11 cellular contexts compared by ENCODE assay signal in genomic region chr13:36131931-36132297, GRCh38. TPM values are rescaled to one million over a fixed set of nuclear protein-coding genes. Genes with fewer than 3 reads are reported as not detected.
A peak's percentile ranks its signal among the peaks of the same experiment; 100 is the strongest.
DNase-seq lines count a peak whose midpoint lies in the region; TF ChIP-seq lines count a peak whose summit lies in the region.
"Had no signal": no experiment of that assay in that cellular context is flagged by ENCODE, and none has a peak within 500 bp of the region (broad histone marks: within the 10 kb centered on the region; RNA-seq: fewer than 3 reads in every experiment).

No MANE protein-coding gene starts in this region.

- H3K27ac ChIP-seq in mucosa of rectum (ENCODE audit: low read depth in 2 of 2, low read length in 2 of 2) = peak overlapping the region in 1 of 2 donors; percentile 69
- peak overlapping the region; percentile 83 for H3K27ac ChIP-seq in suprapubic skin

- no peak overlapping the region for H3K9ac ChIP-seq in mucosa of rectum (ENCODE audit: low read depth in 1 of 2, low read length in 2 of 2)

- H3K4me1 ChIP-seq in mucosa of rectum (ENCODE audit: control insufficient read depth in 2 of 2, insufficient read depth in 2 of 2, low read length in 2 of 2) (no peaks in the 10 kb centered on the region), suprapubic skin (peaks cover 13% of the 10 kb centered on the region)

- no peak for TF ChIP-seq EP300 in suprapubic skin (IDR thresholded peaks at IDR 0.05)

- H3K27me3 ChIP-seq in mucosa of rectum (ENCODE audit: control insufficient read depth in 2 of 2, insufficient read depth in 2 of 2, low read length in 2 of 2) (peaks cover 0 to 4% of the 10 kb centered on the region in 2 donors), suprapubic skin (peaks cover 26% of the 10 kb centered on the region)

- TF ChIP-seq CTCF in fibroblast of mammary gland (conservative IDR thresholded peaks at IDR 0.05; ENCODE audit: control insufficient read depth, insufficient read depth, low read depth, low read length) (no peak), suprapubic skin (IDR thresholded peaks at IDR 0.05) (no peak)

- H3K9me3 ChIP-seq in mucosa of rectum (ENCODE audit: control insufficient read depth in 2 of 2, low read length in 2 of 2) (no peaks in the 10 kb centered on the region), suprapubic skin (no peaks in the 10 kb centered on the region)

- 46% methylated on average over 5 of the region's 5 CpGs for WGBS in suprapubic skin

- H3K4me3 ChIP-seq in fibroblast of mammary gland (ENCODE audit: control insufficient read depth, low read depth, low read length) (peak overlapping the region; percentile 59), mucosa of rectum (ENCODE audit: low read length in 2 of 2) (peak overlapping the region; percentile 39 to 42), suprapubic skin (peak overlapping the region; percentile 58)

- H3K36me3 ChIP-seq in mucosa of rectum (ENCODE audit: control insufficient read depth in 2 of 2, insufficient read depth in 2 of 2, low read length in 2 of 2) (no peaks in the 10 kb centered on the region), suprapubic skin (no peaks in the 10 kb centered on the region)

- TF ChIP-seq POLR2A in suprapubic skin (IDR thresholded peaks at IDR 0.05) = peak in 1 of 2 donors; percentile 33

- DNase-seq in NCI-H2196 treated with DMSO at 0.1 percent for 48 hours (lab: John Stamatoyannopoulos, UW; ENCODE audit: unreplicated experiment) (peak; percentile 3), fibroblast of mammary gland (ENCODE audit: low read depth) (peak; percentile 94), suprapubic skin (ENCODE audit: low spot score in 2 of 2) (peak; percentile 78 to 81), DMS153 (lab: John Stamatoyannopoulos, UW) (no peak), NCI-H2081 treated with DMSO at 0.1 percent for 48 hours (lab: John Stamatoyannopoulos, UW) (no peak)
- DNase-seq in activated CD8-positive, alpha-beta memory T cell treated with anti-CD3 and anti-CD28 coated beads for 24 hours = no peak
- DNase-seq in effector CD4-positive, alpha-beta T cell = no peak
- DNase-seq: activated effector memory CD4-positive, alpha-beta T cell treated with anti-CD3 and anti-CD28 coated beads, Interleukin-2, amount 50 U/mL, for 16 hours; KG1 had no signal

RNA-seq across cellular contexts. Expression of gene DCLK1, which starts 0.7 kb away (rescaled TPM):
- 10 to 100 TPM; 11.7 to 51.4 (median 15.8) TPM for total RNA-seq in suprapubic skin
- total RNA-seq: natural killer cell treated with Interleukin-12 subunit alpha and Interleukin-12 subunit beta and Interleukin-15 and Interleukin-18, amount 100 ng/mL, for 72 hours had no signal

Comparison
In these comparisons a context has a peak if more than half of its experiments do, and no peak if none do; other contexts are left out.
1. DNase-seq: peak in NCI-H2196 treated with DMSO at 0.1 percent for 48 hours (single experiment), fibroblast of mammary gland (single experiment) and suprapubic skin (2 of 2); none in DMS153 (single experiment), NCI-H2081 treated with DMSO at 0.1 percent for 48 hours (single experiment), activated CD8-positive, alpha-beta memory T cell treated with anti-CD3 and anti-CD28 coated beads for 24 hours (single experiment) and effector CD4-positive, alpha-beta T cell (single experiment).
2. Peak in every context shown above with its lines, with median percentiles within 50 percentile points of each other: H3K4me3 ChIP-seq.